ENCODE assay signal across 8 cellular contexts in the genomic region with DNA sequence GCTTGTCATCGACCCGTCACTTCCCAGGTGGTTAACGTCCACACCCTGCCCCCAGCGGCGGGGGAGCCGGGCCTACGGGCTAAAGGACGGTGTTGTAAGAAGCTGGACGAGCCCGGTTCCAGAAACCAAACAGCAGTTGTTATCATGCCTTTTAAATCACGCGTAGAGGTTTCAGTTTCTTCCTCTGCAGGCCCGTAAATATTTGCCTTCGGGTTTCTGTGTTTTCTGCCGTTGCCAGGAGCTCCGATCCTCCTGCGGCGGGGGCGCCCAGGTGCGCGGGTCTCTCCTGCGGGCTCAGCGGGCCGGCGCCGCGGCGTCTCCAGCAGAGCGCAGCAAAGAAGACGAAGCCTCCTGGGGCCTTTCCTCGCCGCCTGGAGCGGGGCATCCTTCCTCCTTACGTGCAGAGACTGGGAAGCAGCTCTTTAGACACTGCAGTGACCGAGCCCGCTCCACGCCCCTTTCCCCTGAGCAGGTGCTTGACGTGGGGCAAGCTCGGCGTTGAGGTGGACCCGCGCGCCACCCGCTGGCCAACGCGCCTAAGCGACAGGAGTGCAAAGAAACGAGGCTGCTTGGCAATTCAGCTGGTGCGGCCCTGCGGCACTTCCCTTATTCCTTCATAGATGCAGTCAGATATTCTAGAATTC. TPM values are rescaled to one million over a fixed set of nuclear protein-coding genes. Genes with fewer than 3 reads are reported as not detected.
DNase-seq lines count a peak whose midpoint lies in the region; ATAC-seq and TF ChIP-seq lines count a peak whose summit lies in the region.

No MANE protein-coding gene starts in this region.

- TF ChIP-seq CTCF in GM12875 (IDR thresholded peaks at IDR 0.05; ENCODE audit: borderline replicate concordance, insufficient read depth, low read depth, low read length) (peak; percentile 82), ascending aorta (IDR thresholded peaks at IDR 0.05) (peak; percentile 73 to 92 (median 75))

- peak overlapping the region; percentile 40 for H3K4me3 ChIP-seq in GM12875 (ENCODE audit: low read depth, low read length)
- H3K4me3 ChIP-seq in ascending aorta = peak overlapping the region; percentile 54 to 74

- H3K9me3 ChIP-seq in ascending aorta = no peaks in the 10 kb centered on the region

- intact Hi-C loops in ascending aorta (cut with DNase I) = loop anchor here (1.0 to 10.0 kb wide), 5 partner anchors 69 to 832 kb away; no protein-coding TSS in a partner anchor

- ATAC-seq in HG02852 (IDR thresholded peaks at IDR 0.05; ENCODE audit: unreplicated experiment) = peak; percentile 92

- no peaks in the 10 kb centered on the region for H3K36me3 ChIP-seq in ascending aorta

- peak; percentile 80 for DNase-seq in NCI-H146 (lab: John Stamatoyannopoulos, UW)
- peak; percentile 46 to 69 (median 62) for DNase-seq in T-helper 2 cell
- peak in 1 of 2 donors; percentile 86 for DNase-seq in ascending aorta (ENCODE audit: low spot score in 2 of 2)
- DNase-seq in hippocampal formation (lab: John Stamatoyannopoulos, UW) = peak; percentile 48 to 61
- DNase-seq in retina = peak; percentile 84
- no peak for DNase-seq in T1000 (lab: John Stamatoyannopoulos, UW)

- H3K27ac ChIP-seq in ascending aorta = no peak overlapping the region

- peaks cover 0 to 4% of the 10 kb centered on the region in 2 donors for H3K4me1 ChIP-seq in ascending aorta

- no peaks in the 10 kb centered on the region for H3K27me3 ChIP-seq in ascending aorta

RNA-seq across cellular contexts. Expression of a gene that starts 21.8 kb away (rescaled TPM):
- total RNA-seq in ascending aorta = 13.7 TPM
